In the genomic region with DNA sequence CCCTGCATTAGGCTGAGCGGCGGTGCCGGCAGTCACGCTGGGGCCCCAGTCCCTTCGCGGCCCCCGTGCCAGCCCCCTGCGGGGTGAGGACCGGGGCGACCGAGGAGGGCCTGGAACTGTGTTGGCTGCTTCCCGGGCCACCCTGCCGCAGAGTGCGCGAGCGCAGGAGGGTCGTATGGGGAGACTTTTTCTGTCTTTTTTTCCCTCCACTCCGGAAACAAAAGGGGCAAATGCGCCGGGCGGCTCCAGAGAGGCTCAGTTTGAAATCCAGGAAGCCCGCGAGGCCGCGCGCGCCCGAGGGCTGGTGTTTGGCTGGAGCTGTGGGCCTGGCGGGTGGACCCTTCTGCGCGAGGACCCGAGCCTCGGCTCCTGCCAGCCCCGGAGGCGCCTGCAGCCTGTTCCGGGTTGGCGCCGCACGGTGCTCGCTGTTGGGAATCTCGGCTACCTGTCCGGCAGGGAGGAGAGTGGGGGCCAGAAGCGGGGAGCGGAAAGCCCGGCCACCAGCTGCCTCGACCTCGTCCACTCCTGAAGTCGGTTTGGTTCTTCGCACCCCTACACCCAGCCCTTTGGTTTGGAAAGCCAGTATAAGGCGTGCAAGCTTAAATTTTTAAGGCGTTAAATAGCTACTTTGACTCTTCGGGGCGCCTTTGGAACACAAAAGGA, we compare ENCODE assay signal across 8 cellular contexts. TPM values are rescaled to one million over a fixed set of nuclear protein-coding genes. Genes with fewer than 3 reads are reported as not detected.
DNase-seq lines count a peak whose midpoint lies in the region; ATAC-seq, FAIRE-seq and TF ChIP-seq lines count a peak whose summit lies in the region.

No MANE protein-coding gene starts in this region.

- no peak for FAIRE-seq in astrocyte (lab: Jason Lieb, UNC)

- H3K36me3 ChIP-seq in astrocyte (ENCODE audit: insufficient read depth, low read length) (no peaks in the 10 kb centered on the region), smooth muscle cell (ENCODE audit: low read depth) (no peaks in the 10 kb centered on the region)

- TF ChIP-seq CTCF in C4-2B (conservative IDR thresholded peaks at IDR 0.05) (no peak), astrocyte (IDR thresholded peaks at IDR 0.05; ENCODE audit: insufficient read depth, low read depth, low read length) (no peak), smooth muscle cell (IDR thresholded peaks at IDR 0.05; ENCODE audit: borderline replicate concordance, insufficient read depth, poor library complexity, severe bottlenecking) (no peak)

- H3K36me3 Mint-ChIP-seq in IgD-negative memory B cell = no peaks in the 10 kb centered on the region
- no peaks in the 10 kb centered on the region for H3K36me3 Mint-ChIP-seq in astrocyte (ENCODE audit: low read depth, unreplicated experiment)

- H3K79me2 ChIP-seq in astrocyte (ENCODE audit: insufficient read depth, low read length) (peaks cover 54% of the 10 kb centered on the region), smooth muscle cell (ENCODE audit: low read depth) (peaks cover 27% of the 10 kb centered on the region)

- peak overlapping the region; percentile 89 for H3K4me2 ChIP-seq in astrocyte (ENCODE audit: low read length)
- peak overlapping the region; percentile 97 for H3K4me2 ChIP-seq in smooth muscle cell

- WGBS in smooth muscle cell (ENCODE audit: low lambda C conversion rate) = under 1% methylated on average over 53 of the region's 53 CpGs

- H3K4me3 ChIP-seq in astrocyte (ENCODE audit: insufficient read depth, low read depth, low read length) (peak overlapping the region; percentile 76), iPS-18c (ENCODE audit: insufficient read depth, low read depth, low read length) (peak overlapping the region; percentile 89), smooth muscle cell (peak overlapping the region; percentile 76)

- H3K9me3 ChIP-seq in astrocyte (ENCODE audit: insufficient read depth, low read depth, low read length) (no peaks in the 10 kb centered on the region), iPS-18c (ENCODE audit: control insufficient read depth, insufficient read depth, low read length) (no peaks in the 10 kb centered on the region), smooth muscle cell (replicated peaks; ENCODE audit: low read depth) (no peaks in the 10 kb centered on the region)

- peak overlapping the region; percentile 28 to 87 (median 63) for H3K4me3 Mint-ChIP-seq in IgD-negative memory B cell
- H3K4me3 Mint-ChIP-seq in astrocyte (ENCODE audit: unreplicated experiment) = peak overlapping the region; percentile 91

- peaks cover 19% of the 10 kb centered on the region for H3F3A ChIP-seq in smooth muscle cell (ENCODE audit: low read depth)

- H3K9ac ChIP-seq in astrocyte (ENCODE audit: low read length) = peak overlapping the region; percentile 87
- H3K9ac ChIP-seq in smooth muscle cell (ENCODE audit: low read depth) = peak overlapping the region; percentile 82

- peak overlapping the region; percentile 48 for H2AFZ ChIP-seq in astrocyte (ENCODE audit: low read depth, low read length)
- H2AFZ ChIP-seq in smooth muscle cell (ENCODE audit: low read depth) = peak overlapping the region; percentile 81

- DNase-seq in astrocyte (ENCODE audit: low read depth) (no peak), smooth muscle cell (lab: John Stamatoyannopoulos, UW; ENCODE audit: unreplicated experiment) (no peak), LoVo (ENCODE audit: low spot score) (no peak)
- DNase-seq in effector CD4-positive, alpha-beta T cell = no peak

- H3K4me1 Mint-ChIP-seq in IgD-negative memory B cell (peaks cover 19 to 39% (median 30%) of the 10 kb centered on the region in 3 donors), astrocyte (ENCODE audit: low read depth, unreplicated experiment) (peaks cover 51% of the 10 kb centered on the region)

- H3K9me3 Mint-ChIP-seq in IgD-negative memory B cell (no peaks in the 10 kb centered on the region), astrocyte (ENCODE audit: unreplicated experiment) (no peaks in the 10 kb centered on the region)

- H3K4me1 ChIP-seq in astrocyte (ENCODE audit: insufficient read depth, low read length) (peaks cover 50% of the 10 kb centered on the region), smooth muscle cell (ENCODE audit: low read depth) (peaks cover 73% of the 10 kb centered on the region)

- peaks cover 53% of the 10 kb centered on the region for H3K27me3 Mint-ChIP-seq in IgD-negative memory B cell
- no peaks in the 10 kb centered on the region for H3K27me3 Mint-ChIP-seq in astrocyte (ENCODE audit: low read depth, unreplicated experiment)

- H4K20me1 ChIP-seq in astrocyte (ENCODE audit: insufficient read depth, low read length) = peaks cover 33% of the 10 kb centered on the region
- H4K20me1 ChIP-seq in smooth muscle cell (ENCODE audit: low read depth) = peaks cover 27% of the 10 kb centered on the region

- H3K27ac Mint-ChIP-seq in IgD-negative memory B cell (peak overlapping the region in 1 of 3 donors; percentile 62), astrocyte (ENCODE audit: unreplicated experiment) (peak overlapping the region; percentile 81)

- H3K27ac ChIP-seq in C4-2B = peak overlapping the region; percentile 90
- H3K27ac ChIP-seq in astrocyte (ENCODE audit: low read depth, low read length) = peak overlapping the region; percentile 60
- H3K27ac ChIP-seq in smooth muscle cell (ENCODE audit: low read depth) = peak overlapping the region; percentile 97

- peaks cover 16% of the 10 kb centered on the region for H3K27me3 ChIP-seq in astrocyte (ENCODE audit: insufficient read depth, low read length)
- H3K27me3 ChIP-seq in smooth muscle cell (ENCODE audit: low read depth) = no peaks in the 10 kb centered on the region

- ATAC-seq in HG02885 (IDR thresholded peaks at IDR 0.05; ENCODE audit: poor library complexity, unreplicated experiment) = no peak

RNA-seq across cellular contexts. Expression of a gene that starts 0.7 kb away (rescaled TPM):
- polyA plus RNA-seq in IgD-negative memory B cell (4.7 TPM), smooth muscle cell (18.3 and 21.9 TPM in 2 replicates)
- total RNA-seq in astrocyte (84.1 and 98.6 TPM in 2 replicates), smooth muscle cell (15.6 and 17.6 TPM in 2 replicates)
